30 cellular contexts compared by ENCODE assay signal in genomic region chr6:53919881-53920360, GRCh38.
"Had no signal": no experiment of that assay in that cellular context is flagged by ENCODE, and none has a peak within 500 bp of the region (broad histone marks: within the 10 kb centered on the region; RNA-seq: fewer than 3 reads in every experiment).

No MANE protein-coding gene starts in this region.

- H3K9me3 ChIP-seq: ascending aorta, SJCRH30, SK-N-SH had no signal

- H3K4me1 Mint-ChIP-seq: activated CD4-positive, alpha-beta T cell treated with anti-CD3 and anti-CD28 coated beads, Interleukin-2, amount 10 ng/mL, durations not matched to agents 24 days and 14 days; activated naive CD4-positive, alpha-beta T cell treated with anti-CD3 and anti-CD28 coated beads, Interleukin-2, amount 50 U/mL, for 24 hours; activated naive CD8-positive, alpha-beta T cell treated with anti-CD3 and anti-CD28 coated beads, Interleukin-2, amount 10 ng/mL, durations not matched to agents 7 days and 5 days; central memory CD8-positive, alpha-beta T cell had no signal

- H3K4me1 ChIP-seq: ascending aorta had no signal

- H3K36me3 ChIP-seq: cardiac muscle cell, SJCRH30 had no signal

- H3K4me3 Mint-ChIP-seq: activated CD4-positive, alpha-beta T cell treated with anti-CD3 and anti-CD28 coated beads, Interleukin-2, amount 10 ng/mL, durations not matched to agents 24 days and 14 days; activated CD8-positive, alpha-beta T cell treated with anti-CD3 and anti-CD28 coated beads for 36 hours; activated naive CD4-positive, alpha-beta T cell treated with anti-CD3 and anti-CD28 coated beads, Interleukin-2, amount 50 U/mL, for 24 hours; activated naive CD8-positive, alpha-beta T cell treated with anti-CD3 and anti-CD28 coated beads, Interleukin-2, amount 10 ng/mL, durations not matched to agents 7 days and 5 days; central memory CD8-positive, alpha-beta T cell; T-helper 1 cell treated with Interleukin-12 subunit alpha and Interleukin-12 subunit beta and Interleukin-4 antibody, amounts not matched to agents 30 μg/mL and 1 μg/mL, for 36 hours; T-helper 2 cell treated with Interferon-gamma antibody and Interleukin-4, amounts not matched to agents 5 μg/mL and 100 μg/mL, for 36 hours had no signal

- H3K9me3 Mint-ChIP-seq: activated CD4-positive, alpha-beta T cell treated with anti-CD3 and anti-CD28 coated beads, Interleukin-2, amount 10 ng/mL, durations not matched to agents 24 days and 14 days; activated CD8-positive, alpha-beta T cell treated with anti-CD3 and anti-CD28 coated beads for 36 hours; activated naive CD4-positive, alpha-beta T cell treated with anti-CD3 and anti-CD28 coated beads, Interleukin-2, amount 50 U/mL, for 24 hours; activated naive CD8-positive, alpha-beta T cell treated with anti-CD3 and anti-CD28 coated beads, Interleukin-2, amount 10 ng/mL, durations not matched to agents 7 days and 5 days; activated T-helper 2 cell treated with anti-CD3 and anti-CD28 coated beads, Interferon-gamma antibody, Interleukin-2, Interleukin-4, amounts not matched to agents 10 μg/mL and 5 μg/mL and 100 μg/mL, durations not matched to agents 14 hours and 24 hours and 36 hours; central memory CD8-positive, alpha-beta T cell; T-helper 1 cell treated with Interleukin-12 subunit alpha and Interleukin-12 subunit beta and Interleukin-4 antibody, amounts not matched to agents 30 μg/mL and 1 μg/mL, for 36 hours; T-helper 2 cell treated with Interferon-gamma antibody and Interleukin-4, amounts not matched to agents 5 μg/mL and 100 μg/mL, for 36 hours had no signal

- H3K4me3 ChIP-seq: ascending aorta, cardiac muscle cell, SJCRH30 had no signal

- H3K4me2 ChIP-seq: SK-N-SH had no signal

- H3K27me3 ChIP-seq: ascending aorta, cardiac muscle cell, SJCRH30 had no signal

- H3K9ac ChIP-seq: SK-N-SH had no signal

- H3K27ac Mint-ChIP-seq: activated CD4-positive, alpha-beta T cell treated with anti-CD3 and anti-CD28 coated beads, Interleukin-2, amount 10 ng/mL, durations not matched to agents 24 days and 14 days; activated CD8-positive, alpha-beta T cell treated with anti-CD3 and anti-CD28 coated beads for 36 hours; activated naive CD4-positive, alpha-beta T cell treated with anti-CD3 and anti-CD28 coated beads, Interleukin-2, amount 50 U/mL, for 24 hours; activated naive CD8-positive, alpha-beta T cell treated with anti-CD3 and anti-CD28 coated beads, Interleukin-2, amount 10 ng/mL, durations not matched to agents 7 days and 5 days; activated T-helper 2 cell treated with anti-CD3 and anti-CD28 coated beads, Interferon-gamma antibody, Interleukin-2, Interleukin-4, amounts not matched to agents 10 μg/mL and 5 μg/mL and 100 μg/mL, durations not matched to agents 14 hours and 24 hours and 36 hours; T-helper 1 cell treated with Interleukin-12 subunit alpha and Interleukin-12 subunit beta and Interleukin-4 antibody, amounts not matched to agents 30 μg/mL and 1 μg/mL, for 36 hours; T-helper 2 cell treated with Interferon-gamma antibody and Interleukin-4, amounts not matched to agents 5 μg/mL and 100 μg/mL, for 36 hours had no signal

- H3K27ac ChIP-seq: ascending aorta, cardiac muscle cell, SJCRH30 had no signal

- DNase-seq: activated CD4-positive, alpha-beta T cell treated with anti-CD3 and anti-CD28 coated beads, Interleukin-2, amount 10 ng/mL, durations not matched to agents 24 days and 14 days; activated CD4-positive, alpha-beta T cell treated with anti-CD3 and anti-CD28 coated beads, Interleukin-2, amount 50 U/mL, for 4 hours; activated CD8-positive, alpha-beta T cell treated with anti-CD3 and anti-CD28 coated beads for 36 hours; activated gamma-delta T cell; activated naive CD4-positive, alpha-beta T cell treated with Interleukin-2 at 50 U/mL for 16 hours; activated naive CD8-positive, alpha-beta T cell treated with anti-CD3 and anti-CD28 coated beads, Interleukin-2, amount 10 ng/mL, durations not matched to agents 7 days and 5 days; activated T-cell treated with anti-CD3 and anti-CD28 coated beads, Interleukin-2, amount 50 U/mL, for 1 hour; amygdala; KG1; MM.1S; NCI-H1092; NCI-H1436 treated with DMSO at 0.1 percent for 48 hours; NCI-H187; NCI-H2029 treated with DMSO at 0.1 percent for 48 hours; NCI-H2107; NCI-H2171; NCI-H510A; NCI-H526; NCI-H748 treated with DMSO at 0.1 percent for 48 hours; NK-92 treated with Interleukin-12 subunit alpha and Interleukin-12 subunit beta, amount 100 ng/mL, for 24 hours; SHP77; SJCRH30; SK-N-SH had no signal

- ATAC-seq: activated CD8-positive, alpha-beta T cell treated with anti-CD3 and anti-CD28 coated beads for 36 hours had no signal

- H3K27me3 Mint-ChIP-seq: activated CD4-positive, alpha-beta T cell treated with anti-CD3 and anti-CD28 coated beads, Interleukin-2, amount 10 ng/mL, durations not matched to agents 24 days and 14 days; activated CD8-positive, alpha-beta T cell treated with anti-CD3 and anti-CD28 coated beads for 36 hours; activated naive CD4-positive, alpha-beta T cell treated with anti-CD3 and anti-CD28 coated beads, Interleukin-2, amount 50 U/mL, for 24 hours; activated naive CD8-positive, alpha-beta T cell treated with anti-CD3 and anti-CD28 coated beads, Interleukin-2, amount 10 ng/mL, durations not matched to agents 7 days and 5 days; central memory CD8-positive, alpha-beta T cell had no signal
